ENCODE assay signal across 12 cellular contexts in genomic region chr2:55054476-55054875, GRCh38. TPM values are rescaled to one million over a fixed set of nuclear protein-coding genes. Genes with fewer than 3 reads are reported as not detected.
DNase-seq lines count a peak whose midpoint lies in the region; ATAC-seq and TF ChIP-seq lines count a peak whose summit lies in the region.
"Had no signal": no experiment of that assay in that cellular context is flagged by ENCODE, and none has a peak within 500 bp of the region (broad histone marks: within the 10 kb centered on the region; RNA-seq: fewer than 3 reads in every experiment).

No MANE protein-coding gene starts in this region.

- H3K9me3 Mint-ChIP-seq in stimulated activated naive B cell treated with anti-CD40 and anti-IgM and Interleukin-4, amounts not matched to agents 10 μg/mL and 1 μg/mL and 100 μg/mL, for 72 hours: no peaks in the 10 kb centered on the region

- H3K9me3 ChIP-seq in T-helper 17 cell (ENCODE audit: control insufficient read depth, low read length, poor library complexity, severe bottlenecking) (no peaks in the 10 kb centered on the region), Karpas-422 (ENCODE audit: low read length) (no peaks in the 10 kb centered on the region)

- peak overlapping the region; percentile 14 for H3K27ac Mint-ChIP-seq in T-helper 17 cell
- no peak overlapping the region for H3K27ac Mint-ChIP-seq in stimulated activated naive B cell treated with anti-CD40 and anti-IgM and Interleukin-4, amounts not matched to agents 10 μg/mL and 1 μg/mL and 100 μg/mL, for 72 hours

- no peaks in the 10 kb centered on the region for H3K27me3 ChIP-seq in Karpas-422 (ENCODE audit: low read length)

- H3K4me1 ChIP-seq in Karpas-422 (ENCODE audit: low read length): peaks cover 34% of the 10 kb centered on the region

- TF ChIP-seq CTCF in GM12865 (IDR thresholded peaks at IDR 0.05; ENCODE audit: insufficient read depth, low read depth, low read length, missing control alignments): no peak

- peaks cover 5% of the 10 kb centered on the region for H3K36me3 Mint-ChIP-seq in T-helper 17 cell (ENCODE audit: low read depth)
- H3K36me3 Mint-ChIP-seq in stimulated activated naive B cell treated with anti-CD40 and anti-IgM and Interleukin-4, amounts not matched to agents 10 μg/mL and 1 μg/mL and 100 μg/mL, for 72 hours: peaks cover 2 to 3% of the 10 kb centered on the region in 2 donors

- H3K27me3 Mint-ChIP-seq in T-helper 17 cell: no peaks in the 10 kb centered on the region
- no peaks in the 10 kb centered on the region for H3K27me3 Mint-ChIP-seq in stimulated activated naive B cell treated with anti-CD40 and anti-IgM and Interleukin-4, amounts not matched to agents 10 μg/mL and 1 μg/mL and 100 μg/mL, for 72 hours

- DNase-seq in GM12865 (ENCODE audit: low read depth) (peak; percentile 76), T-helper 17 cell (no peak), Karpas-422 (no peak), cardiac septum (ENCODE audit: low spot score) (no peak), left colon (no peak)
- DNase-seq in stimulated activated naive B cell treated with anti-CD40 and anti-IgM and Interleukin-4, amounts not matched to agents 10 μg/mL and 1 μg/mL and 100 μg/mL, for 72 hours: no peak
- DNase-seq: activated effector memory CD4-positive, alpha-beta T cell treated with Interleukin-2 at 50 U/mL for 16 hours; DND-41; NCI-H1436; posterior cingulate gyrus had no signal

- H3K4me2 ChIP-seq in Karpas-422 (ENCODE audit: low read depth, low read length, poor library complexity, severe bottlenecking): no peak overlapping the region

- ATAC-seq in GM19372 (IDR thresholded peaks at IDR 0.05; ENCODE audit: low read depth, unreplicated experiment) (peak; percentile 18), HG03066 (IDR thresholded peaks at IDR 0.05; ENCODE audit: low read depth, unreplicated experiment) (peak; percentile 26), T-helper 17 cell (no peak), left colon (no peak)
- ATAC-seq in stimulated activated naive B cell treated with anti-CD40 and anti-IgM and Interleukin-4, amounts not matched to agents 10 μg/mL and 1 μg/mL and 100 μg/mL, for 72 hours (replicated peaks): no peak

- peak overlapping the region; percentile 31; the same call in 1 of the 2 replicates for H3K4me3 ChIP-seq in GM12865 (ENCODE audit: low read depth, low read length)
- H3K4me3 ChIP-seq in Karpas-422 (ENCODE audit: low read length): no peak overlapping the region

- H4K20me1 ChIP-seq in Karpas-422 (ENCODE audit: insufficient read depth, low read depth, low read length): no peaks in the 10 kb centered on the region

- H3K79me2 ChIP-seq in Karpas-422 (ENCODE audit: low read length): peaks cover under 1% of the 10 kb centered on the region; the same call in 1 of the 2 replicates

- H3K36me3 ChIP-seq in Karpas-422 (ENCODE audit: insufficient read depth, low read length): no peaks in the 10 kb centered on the region

- no peak overlapping the region for H2AFZ ChIP-seq in Karpas-422 (ENCODE audit: low read length)

- H3K4me1 Mint-ChIP-seq in T-helper 17 cell: peaks cover 26% of the 10 kb centered on the region
- H3K4me1 Mint-ChIP-seq in stimulated activated naive B cell treated with anti-CD40 and anti-IgM and Interleukin-4, amounts not matched to agents 10 μg/mL and 1 μg/mL and 100 μg/mL, for 72 hours: peaks cover 15 to 29% of the 10 kb centered on the region in 2 donors

- intact Hi-C loops in cardiac septum (cut with DNase I): no loop called here
- intact Hi-C loops in left colon (cut with DNase I, micrococcal nuclease): no loop called here

- no peak overlapping the region for H3K9ac ChIP-seq in Karpas-422 (ENCODE audit: low read length)

- H3K27ac ChIP-seq in Karpas-422 (ENCODE audit: low read length): no peak overlapping the region

- no peak overlapping the region for H3K4me3 Mint-ChIP-seq in T-helper 17 cell
- H3K4me3 Mint-ChIP-seq in stimulated activated naive B cell treated with anti-CD40 and anti-IgM and Interleukin-4, amounts not matched to agents 10 μg/mL and 1 μg/mL and 100 μg/mL, for 72 hours: no peak overlapping the region

- H3K9me2 ChIP-seq in Karpas-422 (replicated peaks; ENCODE audit: insufficient read depth, low read length): no peaks in the 10 kb centered on the region

RNA-seq across cellular contexts. Expression of gene RTN4, which starts 4.2 kb away (rescaled TPM):
- total RNA-seq in T-helper 17 cell: 100 to 1,000 TPM in 1 of 2 donors, 10 to 100 TPM in 1; 92.7 to 114 TPM
- 72.3 and 109 TPM in 2 replicates for total RNA-seq in Karpas-422 (2014; rRNA removed; shearing (Covaris generic); ENCODE audit: low replicate concordance)
- 174 TPM for total RNA-seq in cardiac septum
- total RNA-seq in left colon: 100 to 1,000 TPM; 237 to 280 TPM

Comparison
In these comparisons a context has a peak if more than half of its experiments do, and no peak if none do; other contexts are left out.
1. ATAC-seq: peak in GM19372 (single experiment) and HG03066 (single experiment); none in T-helper 17 cell (single experiment), stimulated activated naive B cell treated with anti-CD40 and anti-IgM and Interleukin-4, amounts not matched to agents 10 μg/mL and 1 μg/mL and 100 μg/mL, for 72 hours (0 of 2) and left colon (single experiment).